Comparison of ENCODE assay signal across 40 cellular contexts in the genomic region with DNA sequence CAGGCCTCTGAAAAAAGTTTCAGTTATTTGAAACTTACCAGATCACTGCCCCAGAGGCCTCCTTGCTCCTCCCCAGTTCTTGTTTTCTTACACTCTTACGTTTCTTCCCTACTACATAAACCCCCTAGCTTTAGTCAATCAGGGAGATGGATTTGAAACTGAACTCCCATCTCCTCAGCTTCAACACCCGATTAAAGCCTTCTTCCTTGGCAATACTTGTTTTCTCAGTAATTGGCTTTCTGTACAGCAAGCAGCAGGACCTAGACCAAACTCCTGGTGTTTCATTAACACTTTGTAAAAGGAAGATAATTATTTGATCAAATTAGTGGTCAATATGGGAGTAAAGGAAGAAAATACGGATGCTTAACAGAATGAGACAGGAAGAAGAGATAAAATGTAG.
"Had no signal": no experiment of that assay in that cellular context is flagged by ENCODE, and none has a peak within 500 bp of the region (broad histone marks: within the 10 kb centered on the region; RNA-seq: fewer than 3 reads in every experiment).

No MANE protein-coding gene starts in this region.

- H3K4me3 ChIP-seq: adrenal gland, ascending aorta, body of pancreas, breast epithelium, cardiac muscle cell had no signal

- H3K36me3 ChIP-seq: adrenal gland, ascending aorta, brain microvascular endothelial cell, breast epithelium, cardiac muscle cell had no signal

- H3K27me3 ChIP-seq: adrenal gland, ascending aorta, body of pancreas, brain microvascular endothelial cell, breast epithelium, cardiac muscle cell had no signal

- H3K9me3 ChIP-seq: adrenal gland, ascending aorta, body of pancreas, breast epithelium had no signal

- DNase-seq: activated effector memory CD4-positive, alpha-beta T cell treated with anti-CD3 and anti-CD28 coated beads, Interleukin-2, amount 50 U/mL, for 16 hours; activated effector memory CD4-positive, alpha-beta T cell treated with Interleukin-2 at 50 U/mL for 16 hours; activated gamma-delta T cell; activated gamma-delta T cell treated with Interleukin-2 at 50 U/mL for 16 hours; activated naive CD4-positive, alpha-beta T cell; activated naive CD4-positive, alpha-beta T cell treated with anti-CD3 and anti-CD28 coated beads for 36 hours; activated naive CD4-positive, alpha-beta T cell treated with anti-CD3 and anti-CD28 coated beads, Interleukin-2, amount 10 ng/mL, durations not matched to agents 7 days and 5 days; activated naive CD4-positive, alpha-beta T cell treated with anti-CD3 and anti-CD28 coated beads, Interleukin-2, amount 50 U/mL, for 16 hours; activated naive CD4-positive, alpha-beta T cell treated with Interleukin-2 at 50 U/mL for 16 hours; activated naive CD8-positive, alpha-beta T cell treated with anti-CD3 and anti-CD28 coated beads for 36 hours; activated naive CD8-positive, alpha-beta T cell treated with anti-CD3 and anti-CD28 coated beads, Interleukin-2, amount 10 ng/mL, durations not matched to agents 7 days and 5 days; activated naive CD8-positive, alpha-beta T cell treated with anti-CD3 and anti-CD28 coated beads, Interleukin-2, amount 50 U/mL, for 24 hours; activated T-cell treated with anti-CD3 and anti-CD28 coated beads, Interleukin-2, amount 50 U/mL, for 1 hour; activated T-cell treated with anti-CD3 and anti-CD28 coated beads, Interleukin-2, amount 50 U/mL, for 24 hours; activated T-cell treated with anti-CD3 and anti-CD28 coated beads, Interleukin-2, amount 50 U/mL, for 4 hours; activated T-cell treated with anti-CD3 and anti-CD28 coated beads, Interleukin-2, amount 50 U/mL, for 48 hours; activated T-cell treated with anti-CD3 and anti-CD28 coated beads, Interleukin-2, amount 50 U/mL, for 72 hours; adrenal gland; amniotic stem cell; amygdala; anterior cingulate cortex; aorta; body of pancreas; brain microvascular endothelial cell; caudate nucleus; central memory CD4-positive, alpha-beta T cell; cerebellar nuclear complex had no signal

- H3K27ac ChIP-seq: adrenal gland, ascending aorta, body of pancreas, brain microvascular endothelial cell, breast epithelium, cardiac muscle cell had no signal

- H3K4me1 ChIP-seq: adrenal gland, ascending aorta, body of pancreas, breast epithelium had no signal

- ATAC-seq: activated naive CD4-positive, alpha-beta T cell treated with anti-CD3 and anti-CD28 coated beads, Interleukin-2, amount 50 U/mL, for 72 hours; activated naive CD8-positive, alpha-beta T cell treated with anti-CD3 and anti-CD28 coated beads, Interleukin-2, amount 50 U/mL, for 24 hours; activated T-cell treated with anti-CD3 and anti-CD28 coated beads, Interleukin-2, amount 50 U/mL, for 4 hours; activated T-cell treated with anti-CD3 and anti-CD28 coated beads, Interleukin-2, amount 50 U/mL, for 72 hours; activated T-helper 17 cell treated with anti-CD3 and anti-CD28 coated beads, Interleukin-2, amount 50 U/mL, for 72 hours; body of pancreas had no signal

- H3K27ac Mint-ChIP-seq: activated naive CD4-positive, alpha-beta T cell treated with anti-CD3 and anti-CD28 coated beads for 36 hours; activated naive CD4-positive, alpha-beta T cell treated with anti-CD3 and anti-CD28 coated beads, Interleukin-2, amount 10 ng/mL, durations not matched to agents 7 days and 5 days; activated naive CD4-positive, alpha-beta T cell treated with anti-CD3 and anti-CD28 coated beads, Interleukin-2, amount 50 U/mL, for 24 hours; activated naive CD4-positive, alpha-beta T cell treated with anti-CD3 and anti-CD28 coated beads, Interleukin-2, amount 50 U/mL, for 72 hours; activated naive CD8-positive, alpha-beta T cell; activated naive CD8-positive, alpha-beta T cell treated with anti-CD3 and anti-CD28 coated beads for 36 hours; activated naive CD8-positive, alpha-beta T cell treated with anti-CD3 and anti-CD28 coated beads, Interleukin-2, amount 10 ng/mL, durations not matched to agents 7 days and 5 days; activated naive CD8-positive, alpha-beta T cell treated with anti-CD3 and anti-CD28 coated beads, Interleukin-2, amount 50 U/mL, for 24 hours; activated T-cell treated with anti-CD3 and anti-CD28 coated beads, Interleukin-2, amount 50 U/mL, for 24 hours; activated T-cell treated with anti-CD3 and anti-CD28 coated beads, Interleukin-2, amount 50 U/mL, for 72 hours; activated T-helper 1 cell treated with anti-CD3 and anti-CD28 coated beads, Interleukin-12 subunit alpha, Interleukin-12 subunit beta, Interleukin-2, Interleukin-4 antibody, amounts not matched to agents 30 ng/mL and 10 ng/mL and 1 ng/mL, durations not matched to agents 14 hours and 24 hours and 36 hours; activated T-helper 17 cell treated with anti-CD3 and anti-CD28 coated beads, Interleukin-2, amount 50 U/mL, for 72 hours; activated T-helper 2 cell treated with anti-CD3 and anti-CD28 coated beads, Interferon-gamma antibody, Interleukin-2, Interleukin-4, amounts not matched to agents 10 μg/mL and 5 μg/mL and 100 μg/mL, durations not matched to agents 14 hours and 24 hours and 36 hours; brain had no signal

- H3K4me3 Mint-ChIP-seq: activated naive CD4-positive, alpha-beta T cell treated with anti-CD3 and anti-CD28 coated beads for 36 hours; activated naive CD4-positive, alpha-beta T cell treated with anti-CD3 and anti-CD28 coated beads, Interleukin-2, amount 10 ng/mL, durations not matched to agents 7 days and 5 days; activated naive CD4-positive, alpha-beta T cell treated with anti-CD3 and anti-CD28 coated beads, Interleukin-2, amount 50 U/mL, for 24 hours; activated naive CD8-positive, alpha-beta T cell; activated naive CD8-positive, alpha-beta T cell treated with anti-CD3 and anti-CD28 coated beads for 36 hours; activated naive CD8-positive, alpha-beta T cell treated with anti-CD3 and anti-CD28 coated beads, Interleukin-2, amount 10 ng/mL, durations not matched to agents 7 days and 5 days; activated naive CD8-positive, alpha-beta T cell treated with anti-CD3 and anti-CD28 coated beads, Interleukin-2, amount 50 U/mL, for 24 hours; activated T-cell treated with anti-CD3 and anti-CD28 coated beads, Interleukin-2, amount 50 U/mL, for 24 hours; activated T-cell treated with anti-CD3 and anti-CD28 coated beads, Interleukin-2, amount 50 U/mL, for 4 hours; activated T-cell treated with anti-CD3 and anti-CD28 coated beads, Interleukin-2, amount 50 U/mL, for 72 hours; activated T-helper 1 cell treated with anti-CD3 and anti-CD28 coated beads, Interleukin-12 subunit alpha, Interleukin-12 subunit beta, Interleukin-2, Interleukin-4 antibody, amounts not matched to agents 30 ng/mL and 10 ng/mL and 1 ng/mL, durations not matched to agents 14 hours and 24 hours and 36 hours; activated T-helper 17 cell treated with anti-CD3 and anti-CD28 coated beads, Interleukin-2, amount 50 U/mL, for 72 hours; brain; central memory CD8-positive, alpha-beta T cell had no signal

- H3K36me3 Mint-ChIP-seq: activated naive CD4-positive, alpha-beta T cell treated with anti-CD3 and anti-CD28 coated beads, Interleukin-2, amount 10 ng/mL, durations not matched to agents 7 days and 5 days; activated naive CD4-positive, alpha-beta T cell treated with anti-CD3 and anti-CD28 coated beads, Interleukin-2, amount 50 U/mL, for 24 hours; activated naive CD8-positive, alpha-beta T cell; activated naive CD8-positive, alpha-beta T cell treated with anti-CD3 and anti-CD28 coated beads for 36 hours; activated naive CD8-positive, alpha-beta T cell treated with anti-CD3 and anti-CD28 coated beads, Interleukin-2, amount 10 ng/mL, durations not matched to agents 7 days and 5 days; brain had no signal

- H3K27me3 Mint-ChIP-seq: activated naive CD4-positive, alpha-beta T cell treated with anti-CD3 and anti-CD28 coated beads, Interleukin-2, amount 10 ng/mL, durations not matched to agents 7 days and 5 days; activated naive CD4-positive, alpha-beta T cell treated with anti-CD3 and anti-CD28 coated beads, Interleukin-2, amount 50 U/mL, for 24 hours; activated naive CD8-positive, alpha-beta T cell; activated naive CD8-positive, alpha-beta T cell treated with anti-CD3 and anti-CD28 coated beads for 36 hours; activated naive CD8-positive, alpha-beta T cell treated with anti-CD3 and anti-CD28 coated beads, Interleukin-2, amount 10 ng/mL, durations not matched to agents 7 days and 5 days; activated naive CD8-positive, alpha-beta T cell treated with anti-CD3 and anti-CD28 coated beads, Interleukin-2, amount 50 U/mL, for 24 hours; activated T-cell treated with anti-CD3 and anti-CD28 coated beads, Interleukin-2, amount 50 U/mL, for 24 hours; activated T-helper 17 cell treated with anti-CD3 and anti-CD28 coated beads, Interleukin-2, amount 50 U/mL, for 72 hours; central memory CD8-positive, alpha-beta T cell had no signal

- H3K4me1 Mint-ChIP-seq: activated naive CD4-positive, alpha-beta T cell treated with anti-CD3 and anti-CD28 coated beads, Interleukin-2, amount 10 ng/mL, durations not matched to agents 7 days and 5 days; activated naive CD4-positive, alpha-beta T cell treated with anti-CD3 and anti-CD28 coated beads, Interleukin-2, amount 50 U/mL, for 24 hours; activated naive CD8-positive, alpha-beta T cell treated with anti-CD3 and anti-CD28 coated beads for 36 hours; activated naive CD8-positive, alpha-beta T cell treated with anti-CD3 and anti-CD28 coated beads, Interleukin-2, amount 10 ng/mL, durations not matched to agents 7 days and 5 days; activated naive CD8-positive, alpha-beta T cell treated with anti-CD3 and anti-CD28 coated beads, Interleukin-2, amount 50 U/mL, for 24 hours; activated T-helper 17 cell treated with anti-CD3 and anti-CD28 coated beads, Interleukin-2, amount 50 U/mL, for 72 hours; brain; central memory CD8-positive, alpha-beta T cell had no signal

- FAIRE-seq: astrocyte, bronchial epithelial cell had no signal
